ENCODE assay signal across 20 cellular contexts in the genomic region with DNA sequence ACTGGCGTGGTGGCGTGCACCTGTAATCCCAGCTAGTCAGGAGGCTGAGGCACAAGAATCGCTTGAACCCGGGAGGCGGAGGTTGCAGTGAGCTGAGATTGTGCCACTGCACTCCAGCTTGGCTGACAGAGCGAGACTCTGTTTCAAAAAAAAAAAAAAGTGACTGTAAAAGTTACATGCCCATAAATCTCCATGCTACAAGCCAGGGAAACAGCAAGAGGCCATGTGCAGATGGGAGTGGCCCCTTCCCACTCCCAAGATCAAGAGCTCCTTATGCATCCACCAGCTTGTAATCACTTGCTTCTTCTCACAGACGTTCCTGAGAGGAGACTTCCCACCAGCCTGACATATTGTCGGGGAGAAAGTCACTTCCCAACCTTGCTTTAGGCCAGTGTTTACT. TPM values are rescaled to one million over a fixed set of nuclear protein-coding genes. Genes with fewer than 3 reads are reported as not detected.
A peak's percentile ranks its signal among the peaks of the same experiment; 100 is the strongest.
DNase-seq lines count a peak whose midpoint lies in the region; ATAC-seq, FAIRE-seq and TF ChIP-seq lines count a peak whose summit lies in the region.
"Had no signal": no experiment of that assay in that cellular context is flagged by ENCODE, and none has a peak within 500 bp of the region (broad histone marks: within the 10 kb centered on the region; RNA-seq: fewer than 3 reads in every experiment).

No MANE protein-coding gene starts in this region.

- H3K4me1 Mint-ChIP-seq in naive B cell: peaks cover 12 to 34% (median 13%) of the 10 kb centered on the region in 3 donors
- no peaks in the 10 kb centered on the region for H3K4me1 Mint-ChIP-seq in activated T-helper 17 cell treated with anti-CD3 and anti-CD28 coated beads, Interleukin-2, amount 50 U/mL, for 72 hours

- peak overlapping the region in 5 of 8 donors; percentile 31 to 74 (median 72) for H3K4me3 Mint-ChIP-seq in naive B cell
- no peak overlapping the region for H3K4me3 Mint-ChIP-seq in activated T-helper 17 cell treated with anti-CD3 and anti-CD28 coated beads, Interleukin-2, amount 50 U/mL, for 72 hours
- H3K4me3 Mint-ChIP-seq: CD8-positive, alpha-beta memory T cell; H9 had no signal

- H3K36me3 Mint-ChIP-seq in naive B cell: no peaks in the 10 kb centered on the region
- H3K36me3 Mint-ChIP-seq in activated T-helper 17 cell treated with anti-CD3 and anti-CD28 coated beads, Interleukin-2, amount 50 U/mL, for 72 hours (ENCODE audit: low read depth): no peaks in the 10 kb centered on the region
- H3K36me3 Mint-ChIP-seq: CD8-positive, alpha-beta memory T cell had no signal

- no peaks in the 10 kb centered on the region for H3K27me3 Mint-ChIP-seq in naive B cell
- no peaks in the 10 kb centered on the region for H3K27me3 Mint-ChIP-seq in activated T-helper 17 cell treated with anti-CD3 and anti-CD28 coated beads, Interleukin-2, amount 50 U/mL, for 72 hours

- FAIRE-seq in D721Med (lab: Jason Lieb, UNC): no peak
- FAIRE-seq: A549, HTR-8/SVneo had no signal

- peak; percentile 3 for DNase-seq in NCI-H2227 treated with DMSO at 0.1 percent for 48 hours (lab: John Stamatoyannopoulos, UW)
- DNase-seq in NCI-H2227 (lab: John Stamatoyannopoulos, UW; ENCODE audit: unreplicated experiment): no peak
- DNase-seq in NCI-H69 (lab: John Stamatoyannopoulos, UW): peak; percentile 65
- no peak for DNase-seq in naive B cell
- DNase-seq in D721Med (ENCODE audit: insufficient read length, low spot score): no peak
- DNase-seq: C1 segment of cervical spinal cord, GDM1, H9, IMR-90, NCI-H1436 treated with DMSO at 0.1 percent for 48 hours, NCI-H2029, NCI-H226, Right ventricle myocardium superior, T-helper 1 cell had no signal

- no peaks in the 10 kb centered on the region for H3K9me3 Mint-ChIP-seq in naive B cell
- no peaks in the 10 kb centered on the region for H3K9me3 Mint-ChIP-seq in activated T-helper 17 cell treated with anti-CD3 and anti-CD28 coated beads, Interleukin-2, amount 50 U/mL, for 72 hours
- H3K9me3 Mint-ChIP-seq: CD8-positive, alpha-beta memory T cell; H9 had no signal

- no peak for TF ChIP-seq CTCF in D721Med (IDR thresholded peaks at IDR 0.05; ENCODE audit: insufficient read depth, missing control alignments)

- ATAC-seq in naive B cell (ENCODE audit: low read depth in 2 of 2) (no peak), GM18498 (IDR thresholded peaks at IDR 0.05; ENCODE audit: unreplicated experiment) (no peak)
- ATAC-seq in activated T-helper 17 cell treated with anti-CD3 and anti-CD28 coated beads, Interleukin-2, amount 50 U/mL, for 72 hours (replicated peaks): no peak
- ATAC-seq: A549, SK-N-SH treated with all-trans-retinoic acid at 6 μM for 48 hours had no signal

- H3K27ac Mint-ChIP-seq in naive B cell: peak overlapping the region in 2 of 6 donors; percentile 57 to 73
- no peak overlapping the region for H3K27ac Mint-ChIP-seq in activated T-helper 17 cell treated with anti-CD3 and anti-CD28 coated beads, Interleukin-2, amount 50 U/mL, for 72 hours
- H3K27ac Mint-ChIP-seq: H9 had no signal

RNA-seq across cellular contexts. Expression of gene N4BP3, which starts 45.6 kb away (rescaled TPM):
- polyA plus RNA-seq in naive B cell (ENCODE audit: low read depth in 6 of 6): 10 to 100 TPM in 1 of 6 donors, 1 to 10 TPM in 4, under 1 TPM in 1; 0.63 to 10.1 (median 3.5) TPM
- 1 to 10 TPM; 3.7 to 8.1 TPM for total RNA-seq in activated T-helper 17 cell treated with anti-CD3 and anti-CD28 coated beads, Interleukin-2, amount 50 U/mL, for 72 hours

Comparison
In these comparisons a context has a peak if more than half of its experiments do, and no peak if none do; other contexts are left out.
1. DNase-seq: peak in NCI-H2227 treated with DMSO at 0.1 percent for 48 hours (single experiment) and NCI-H69 (single experiment); none in NCI-H2227 (single experiment), naive B cell (single experiment) and D721Med (single experiment).